In genomic region chr13:48485447-48485846, GRCh38 we compare ENCODE assay signal across 23 cellular contexts.
"Had no signal": no experiment of that assay in that cellular context is flagged by ENCODE, and none has a peak within 500 bp of the region (broad histone marks: within the 10 kb centered on the region; RNA-seq: fewer than 3 reads in every experiment).

No MANE protein-coding gene starts in this region.

- DNase-seq: activated CD4-positive, alpha-beta T cell treated with anti-CD3 and anti-CD28 coated beads, Interleukin-2, amount 50 U/mL, for 1 hour; activated CD8-positive, alpha-beta T cell treated with anti-CD3 and anti-CD28 coated beads, Interleukin-2, amount 10 ng/mL, durations not matched to agents 7 days and 5 days; activated naive CD4-positive, alpha-beta T cell; activated naive CD8-positive, alpha-beta T cell treated with anti-CD3 and anti-CD28 coated beads, Interleukin-2, amount 10 ng/mL, durations not matched to agents 7 days and 5 days; amniotic stem cell; cerebellar nuclear complex; cortex of kidney; foreskin keratinocyte; kidney; lower lobe of right lung; mesendoderm; naive thymus-derived CD4-positive, alpha-beta T cell; ovary; stimulated activated CD4-positive, alpha-beta T cell treated with anti-CD3 and anti-CD28 coated beads, Interleukin-4, amount 100 ng/mL, for 4 hours; transverse colon had no signal

- H3K4me1 ChIP-seq: foreskin keratinocyte, prostate gland, transverse colon had no signal

- H3K4me3 ChIP-seq: lower lobe of right lung, ovary, prostate gland, suprapubic skin, transverse colon had no signal

- H3K27ac Mint-ChIP-seq: activated CD8-positive, alpha-beta T cell treated with anti-CD3 and anti-CD28 coated beads, Interleukin-2, amount 10 ng/mL, durations not matched to agents 7 days and 5 days; activated T-helper 2 cell treated with anti-CD3 and anti-CD28 coated beads, Interferon-gamma antibody, Interleukin-2, Interleukin-4, amounts not matched to agents 10 μg/mL and 5 μg/mL and 100 μg/mL, durations not matched to agents 14 hours and 24 hours and 36 hours; stimulated activated naive CD8-positive, alpha-beta T cell treated with anti-CD3 and anti-CD28 coated beads, Interleukin-15, Interleukin-2, amounts not matched to agents 100 ng/mL and 50 ng/mL, for 24 hours; T-helper 2 cell treated with Interferon-gamma antibody and Interleukin-4, amounts not matched to agents 5 μg/mL and 100 μg/mL, for 36 hours had no signal

- ATAC-seq: activated CD4-positive, CD25-positive, alpha-beta regulatory T cell treated with anti-CD3 and anti-CD28 coated beads, Interleukin-2, amount 50 U/mL, for 24 hours; activated CD8-positive, alpha-beta T cell treated with anti-CD3 and anti-CD28 coated beads, Interleukin-2, amount 10 ng/mL, durations not matched to agents 7 days and 5 days; foreskin keratinocyte; lower lobe of right lung; naive thymus-derived CD4-positive, alpha-beta T cell; SK-N-SH treated with all-trans-retinoic acid at 6 μM for 48 hours had no signal

- H3K9me3 ChIP-seq: lower lobe of right lung, ovary, prostate gland, suprapubic skin, transverse colon had no signal

- H3K4me3 Mint-ChIP-seq: activated CD8-positive, alpha-beta T cell treated with anti-CD3 and anti-CD28 coated beads, Interleukin-2, amount 10 ng/mL, durations not matched to agents 7 days and 5 days; activated naive CD8-positive, alpha-beta T cell treated with anti-CD3 and anti-CD28 coated beads, Interleukin-2, amount 10 ng/mL, durations not matched to agents 7 days and 5 days; stimulated activated naive CD8-positive, alpha-beta T cell treated with anti-CD3 and anti-CD28 coated beads, Interleukin-15, Interleukin-2, amounts not matched to agents 100 ng/mL and 50 ng/mL, for 24 hours; T-helper 2 cell treated with Interferon-gamma antibody and Interleukin-4, amounts not matched to agents 5 μg/mL and 100 μg/mL, for 36 hours had no signal

- H3K9me3 Mint-ChIP-seq: stimulated activated naive CD8-positive, alpha-beta T cell treated with anti-CD3 and anti-CD28 coated beads, Interleukin-15, Interleukin-2, amounts not matched to agents 100 ng/mL and 50 ng/mL, for 24 hours had no signal

- H3K27ac ChIP-seq: foreskin keratinocyte, lower lobe of right lung, ovary, prostate gland, suprapubic skin, transverse colon, VCaP had no signal

- H3K27me3 ChIP-seq: foreskin keratinocyte, ovary, suprapubic skin, transverse colon had no signal

- H3K36me3 ChIP-seq: ovary, prostate gland, suprapubic skin had no signal

- H3K27me3 Mint-ChIP-seq: activated naive CD8-positive, alpha-beta T cell treated with anti-CD3 and anti-CD28 coated beads, Interleukin-2, amount 10 ng/mL, durations not matched to agents 7 days and 5 days; naive thymus-derived CD4-positive, alpha-beta T cell; stimulated activated naive CD8-positive, alpha-beta T cell treated with anti-CD3 and anti-CD28 coated beads, Interleukin-15, Interleukin-2, amounts not matched to agents 100 ng/mL and 50 ng/mL, for 24 hours had no signal
